8 cellular contexts compared by ENCODE assay signal in the genomic region with DNA sequence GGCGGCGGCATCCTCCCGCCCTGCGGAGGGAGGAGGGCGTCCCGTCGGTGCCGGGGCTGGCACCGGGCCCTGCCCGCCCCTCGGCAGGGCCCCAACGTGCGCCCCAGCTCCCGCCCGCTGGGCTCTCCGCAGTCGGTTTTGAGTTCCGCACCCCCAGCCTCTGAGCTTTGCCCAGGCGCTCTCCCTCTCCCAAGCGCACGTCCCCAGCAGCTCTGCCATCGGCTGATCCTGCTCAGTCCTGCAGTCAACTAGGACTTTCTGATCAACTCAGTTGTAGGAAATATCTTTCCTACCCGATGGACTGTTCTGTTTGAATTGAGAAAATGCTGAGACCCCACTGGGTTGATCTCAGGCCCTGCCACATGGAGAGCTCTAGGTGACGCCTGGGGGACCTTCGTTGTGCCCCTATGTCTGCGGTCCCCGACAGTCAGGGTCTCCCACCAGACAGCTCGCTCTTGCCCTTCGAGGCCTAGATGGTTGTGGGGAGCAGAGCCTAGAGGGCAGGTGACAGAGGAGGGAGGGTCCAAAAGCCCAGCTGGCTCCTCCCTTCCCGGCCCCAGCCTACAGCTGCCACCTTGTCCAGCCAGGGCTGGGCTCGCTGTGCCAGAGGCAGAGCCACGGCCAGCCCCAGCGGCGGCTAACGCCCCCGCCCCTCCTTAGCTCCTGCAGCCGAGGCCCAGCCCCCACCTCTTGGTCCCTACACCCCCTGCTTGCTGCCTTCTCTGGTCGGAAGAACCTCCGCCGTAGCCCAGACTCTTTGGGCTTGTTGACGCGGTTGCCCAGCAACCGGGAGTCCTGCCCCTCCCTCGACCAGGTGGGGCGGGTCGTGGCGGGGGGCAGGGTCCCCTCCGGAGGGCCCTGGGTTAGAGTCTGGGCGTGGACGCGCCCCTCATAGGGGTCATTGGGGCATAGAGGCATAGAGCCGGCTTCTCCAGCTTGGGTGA. TPM values are rescaled to one million over a fixed set of nuclear protein-coding genes. Genes with fewer than 3 reads are reported as not detected.
DNase-seq lines count a peak whose midpoint lies in the region; ATAC-seq and TF ChIP-seq lines count a peak whose summit lies in the region.

A gene with protein sequence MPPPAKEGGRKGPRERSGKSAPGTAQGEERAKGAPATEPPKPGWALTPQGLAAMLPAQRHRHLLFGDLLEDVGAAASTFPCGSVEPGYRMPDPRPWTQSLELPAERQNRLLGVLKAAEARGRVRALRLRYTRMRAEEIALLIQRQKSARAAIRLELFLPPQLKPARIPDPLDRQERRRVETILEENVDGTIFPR (minus strand): TSS at position 190 of the 944 bp plus-strand sequence. CDS start 179 bp downstream, at position 11.

- POLR2A ChIA-PET in PC-3 (lab: Charles Lee; ENCODE audit: unreplicated experiment) = interaction anchor here (0.6 kb wide), 1 partner anchor 510 kb away, joined by 4 read pairs; a partner anchor contains a TSS

- no TSS peak for BruUV-seq in PC-3 (replicated peaks; lab: Mats Ljungman, UMichigan)

- ATAC-seq in GM23338 = peak; percentile 50
- 0 out of 2 replicates have a peak, but pooled peaks have one; percentile 2 for ATAC-seq in PC-3
- ATAC-seq in HG03280 (IDR thresholded peaks at IDR 0.05; ENCODE audit: unreplicated experiment) = no peak
- ATAC-seq in HG02970 (IDR thresholded peaks at IDR 0.05; ENCODE audit: low FRiP score, unreplicated experiment) = no peak
- no peak for ATAC-seq in HG02981 (IDR thresholded peaks at IDR 0.05; ENCODE audit: unreplicated experiment)

- peaks cover 24% of the 10 kb centered on the region for H3K4me1 Mint-ChIP-seq in GM23338

- intact Hi-C loops in PC-3 (cut with micrococcal nuclease) = no loop called here
- intact Hi-C loops in sigmoid colon (cut with DNase I) = loop anchor here (5.0 kb wide), 1 partner anchor 982 kb away; no protein-coding TSS in a partner anchor

- H4K20me1 ChIP-seq in GM23338 (replicated peaks; ENCODE audit: insufficient read depth) = no peaks in the 10 kb centered on the region
- no peaks in the 10 kb centered on the region for H4K20me1 ChIP-seq in PC-3 (ENCODE audit: low read length)

- TF ChIP-seq EP300 in sigmoid colon (IDR thresholded peaks at IDR 0.05) = no peak

- H3K27me3 ChIP-seq in GM23338 (ENCODE audit: insufficient read depth) (peaks cover 50% of the 10 kb centered on the region), PC-3 (ENCODE audit: low read length) (no peaks in the 10 kb centered on the region), sigmoid colon (peaks cover 14 to 38% (median 21%) of the 10 kb centered on the region in 3 donors)

- H3K27me3 Mint-ChIP-seq in GM23338 (ENCODE audit: insufficient read depth, low read depth, poor library complexity) = peaks cover 55% of the 10 kb centered on the region

- H3K9me3 Mint-ChIP-seq in GM23338 = peaks cover 3% of the 10 kb centered on the region; the same call in 1 of the 3 replicates

- peak within 1 kb of the TSS; percentile 68; the same call in 1 of the 2 replicates for H3K27ac Mint-ChIP-seq in GM23338

- H3K4me2 ChIP-seq in GM23338 (peak within 1 kb of the TSS; percentile 90), PC-3 (ENCODE audit: low read length) (peak within 1 kb of the TSS; percentile 99)

- H3K9ac ChIP-seq in PC-3 (ENCODE audit: low read length) = peak within 1 kb of the TSS; percentile 51

- H2AFZ ChIP-seq in GM23338 (peak within 1 kb of the TSS; percentile 94), PC-3 (ENCODE audit: low read length) (peak within 1 kb of the TSS; percentile 83)

- TF ChIP-seq CTCF in GM23338 (conservative IDR thresholded peaks at IDR 0.05; ENCODE audit: low read depth in 2 of 2) (no peak), PC-3 (conservative IDR thresholded peaks at IDR 0.05; ENCODE audit: low read depth, low read length) (no peak), fibroblast of mammary gland (conservative IDR thresholded peaks at IDR 0.05; ENCODE audit: control insufficient read depth, insufficient read depth, low read depth, low read length) (no peak), sigmoid colon (IDR thresholded peaks at IDR 0.05) (no peak)

- H3K9me2 ChIP-seq in GM23338 (ENCODE audit: insufficient read depth) (no peaks in the 10 kb centered on the region), PC-3 (replicated peaks; ENCODE audit: low read length) (no peaks in the 10 kb centered on the region)

- H3K9me3 ChIP-seq in PC-3 (ENCODE audit: low read length) = no peaks in the 10 kb centered on the region
- no peaks in the 10 kb centered on the region for H3K9me3 ChIP-seq in sigmoid colon

- CTCF ChIA-PET in PC-3 (lab: Charles Lee) = interaction anchor here (0.8 to 2.0 kb wide), 4 partner anchors 18 to 47 kb away, joined by 3 to 15 read pairs (median 5); no protein-coding TSS in a partner anchor

- H3K27ac ChIP-seq in GM23338 (ENCODE audit: low read depth) (no peak within 1 kb of the TSS), PC-3 (ENCODE audit: low read length) (no peak within 1 kb of the TSS), sigmoid colon (no peak within 1 kb of the TSS)

- TF ChIP-seq POLR2A in sigmoid colon (IDR thresholded peaks at IDR 0.05) = no peak

- DNase-seq in GM23338 (ENCODE audit: low spot score) = peak; percentile 69
- DNase-seq in PC-3 = no peak
- no peak for DNase-seq in fibroblast of mammary gland (ENCODE audit: low read depth)
- DNase-seq in sigmoid colon = no peak
- DNase-seq in T1000 (lab: John Stamatoyannopoulos, UW) = no peak

- no peaks in the 10 kb centered on the region; the same call in 2 of the 3 replicates for H3K36me3 Mint-ChIP-seq in GM23338 (ENCODE audit: low read depth)

- no peaks in the 10 kb centered on the region for H3K79me2 ChIP-seq in GM23338 (replicated peaks; ENCODE audit: insufficient read depth)
- H3K79me2 ChIP-seq in PC-3 (ENCODE audit: low read length) = peaks cover under 1% of the 10 kb centered on the region; the same call in 1 of the 2 replicates

- H3F3A ChIP-seq in GM23338 (replicated peaks; ENCODE audit: low read depth) (0 out of 2 replicates have a peak, but pooled peaks cover 7% of the 10 kb centered on the region), PC-3 (ENCODE audit: low read length, unreplicated experiment) (no peaks in the 10 kb centered on the region)

- peak within 1 kb of the TSS; percentile 83 for H3K4me3 Mint-ChIP-seq in GM23338

- no peaks in the 10 kb centered on the region for H3K36me3 ChIP-seq in GM23338 (ENCODE audit: insufficient read depth)
- H3K36me3 ChIP-seq in PC-3 (ENCODE audit: low read depth, low read length) = no peaks in the 10 kb centered on the region
- no peaks in the 10 kb centered on the region for H3K36me3 ChIP-seq in sigmoid colon

- peak within 1 kb of the TSS; percentile 62 for H3K4me3 ChIP-seq in GM23338
- H3K4me3 ChIP-seq in PC-3 (ENCODE audit: low read length) = peak within 1 kb of the TSS; percentile 76
- H3K4me3 ChIP-seq in fibroblast of mammary gland (ENCODE audit: control insufficient read depth, low read depth, low read length) = peak within 1 kb of the TSS; percentile 16
- H3K4me3 ChIP-seq in sigmoid colon = peak within 1 kb of the TSS; percentile 16 to 62 (median 46)

- H3K4me1 ChIP-seq in GM23338 (ENCODE audit: insufficient read depth) (peaks cover 16% of the 10 kb centered on the region; the same call in 1 of the 2 replicates), PC-3 (ENCODE audit: insufficient read depth, low read length) (peaks cover 17% of the 10 kb centered on the region), sigmoid colon (peaks cover 0 to 22% (median 18%) of the 10 kb centered on the region in 4 donors)

- 5 to 10% methylated on average over 52 of the region's 52 CpGs for WGBS in sigmoid colon, 2 donors

TF ChIP-seq in GM23338, 12 proteins besides CTCF, POLR2A, EP300 and RAD21 (continues in another document):
- no peak for TF ChIP-seq CREB1 (CRISPR knock-in tag; IDR thresholded peaks at IDR 0.05; ENCODE audit: low read depth)

RNA-seq across cellular contexts. Expression of the gene that starts here (rescaled TPM):
- total RNA-seq in GM23338 (2014; rRNA removed; shearing (Covaris generic)) = 1.1 TPM in 1 of 2 replicates, not detected in the other
- polyA plus RNA-seq in GM23338 (2016; fragmentation: Nextera tagmentation; extraction: Ambion mirVana) = 1.8 and 2.4 TPM in 2 replicates
- 0.98 and 1.1 TPM in 2 replicates for total RNA-seq in PC-3 (2014; rRNA removed)
- 1 to 10 TPM in 1 of 4 donors, not detected in 3; 1.5 TPM for total RNA-seq in sigmoid colon
- under 1 TPM in 1 of 3 donors, not detected in 2; 0.19 TPM for polyA plus RNA-seq in sigmoid colon

Comparison
In these comparisons a context has a peak if more than half of its experiments do, and no peak if none do; other contexts are left out.
1. ATAC-seq: peak in GM23338 (single experiment) and PC-3 (single experiment); none in HG03280 (single experiment), HG02970 (single experiment) and HG02981 (single experiment).
2. H3K4me3 ChIP-seq: peak in every context shown above with its lines; median percentile 76 in PC-3; 62 in GM23338; 46 in sigmoid colon; 16 in fibroblast of mammary gland.